8 cellular contexts compared by ENCODE assay signal in the genomic region with DNA sequence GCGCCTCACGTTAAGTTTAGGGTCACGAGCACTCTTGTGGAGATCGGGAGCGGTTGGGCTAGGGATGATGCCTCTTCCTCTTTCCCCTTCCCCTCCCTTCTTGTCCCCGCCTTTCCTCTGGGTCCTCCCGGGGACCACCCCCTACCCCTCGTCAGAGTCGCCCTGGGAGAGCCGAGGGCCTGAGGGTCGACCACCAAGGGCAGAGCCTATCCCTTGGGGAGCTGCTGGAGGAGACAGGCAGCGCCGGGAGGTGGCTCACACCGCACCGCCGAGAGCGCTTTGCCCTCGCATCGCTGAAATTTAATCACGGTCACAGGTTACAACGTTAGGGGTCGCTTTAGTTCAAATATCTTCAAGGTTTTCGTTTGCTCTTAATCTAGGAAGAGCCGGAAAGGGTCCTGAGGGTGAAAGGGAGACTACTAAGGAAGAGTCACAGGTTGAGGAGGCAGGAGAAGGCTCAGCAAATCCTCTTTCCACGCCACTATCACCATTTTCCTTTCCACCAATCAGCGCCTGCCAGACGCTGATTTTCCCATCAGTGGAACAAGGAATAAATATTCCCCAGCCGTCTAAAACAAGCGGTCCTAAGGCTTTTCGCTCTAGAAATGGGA. TPM values are rescaled to one million over a fixed set of nuclear protein-coding genes. Genes with fewer than 3 reads are reported as not detected.
DNase-seq lines count a peak whose midpoint lies in the region; ATAC-seq, FAIRE-seq and TF ChIP-seq lines count a peak whose summit lies in the region.

No MANE protein-coding gene starts in this region.

- H3K36me3 ChIP-seq in left ventricle myocardium inferior, result no peaks in the 10 kb centered on the region
- no peaks in the 10 kb centered on the region for H3K36me3 ChIP-seq in pancreas

- TF ChIP-seq CTCF in GM13977 (IDR thresholded peaks at IDR 0.05; ENCODE audit: extremely low read depth, insufficient read depth, missing control alignments), result no peak
- no peak for TF ChIP-seq CTCF in left ventricle myocardium inferior (IDR thresholded peaks at IDR 0.05; ENCODE audit: borderline replicate concordance)
- TF ChIP-seq CTCF in pancreas (IDR thresholded peaks at IDR 0.05), result no peak

- ATAC-seq in pancreas (peak; percentile 20 to 73 (median 62)), GM18519 (IDR thresholded peaks at IDR 0.05; ENCODE audit: low FRiP score, unreplicated experiment) (no peak)

- no peak for FAIRE-seq in pancreas (lab: Jason Lieb, UNC)

- H3K4me1 ChIP-seq in left ventricle myocardium inferior, result peaks cover 20% of the 10 kb centered on the region
- no peaks in the 10 kb centered on the region for H3K4me1 ChIP-seq in pancreas

- in situ Hi-C loops in GM13977 (cut with MboI; ENCODE audit: low pct_unique_long_range_greater_than_20kb, low sequenced_read_pairs, unreplicated experiment), result no loop called here

- H3K9me3 ChIP-seq in left ventricle myocardium inferior (replicated peaks) (no peaks in the 10 kb centered on the region), pancreas (no peaks in the 10 kb centered on the region)

- H3K4me3 ChIP-seq in left ventricle myocardium inferior (peak overlapping the region; percentile 76), pancreas (peak overlapping the region; percentile 22 to 54 (median 40))

- WGBS in pancreas, 2 donors, result 2% methylated on average over 30 of the region's 30 CpGs

- intact Hi-C loops in left ventricle myocardium inferior (cut with micrococcal nuclease), result no loop called here
- intact Hi-C loops in pancreas (cut with DNase I), result no loop called here

- no peak overlapping the region for H3K27ac ChIP-seq in left ventricle myocardium inferior (replicated peaks)
- no peak overlapping the region for H3K27ac ChIP-seq in pancreas

- DNase-seq in AG20443 (ENCODE audit: low spot score) (peak; percentile 17), GM13977 (ENCODE audit: low spot score) (peak; percentile 51), NCI-H446 (lab: John Stamatoyannopoulos, UW) (peak; percentile 47 to 55), amygdala (lab: John Stamatoyannopoulos, UW) (peak in 43 of 56 donors; percentile 16 to 86 (median 62)), left ventricle myocardium inferior (no peak), pancreas (peak in 4 of 6 donors; percentile 23 to 59 (median 44)), ecto neural progenitor cell (ENCODE audit: low spot score) (no peak)

- H3K27me3 ChIP-seq in left ventricle myocardium inferior (ENCODE audit: low read depth) (peaks cover 74% of the 10 kb centered on the region), pancreas (peaks cover 0 to 36% (median 3%) of the 10 kb centered on the region in 4 donors)

RNA-seq across cellular contexts. Expression of a gene that starts 0.5 kb away (rescaled TPM):
- 7.0 TPM for total RNA-seq in left ventricle myocardium inferior
- 1 to 10 TPM in 3 of 6 donors, under 1 TPM in 3; 0.23 to 3.8 (median 1.1) TPM for total RNA-seq in pancreas
- 1 to 10 TPM; 1.5 to 5.6 TPM for polyA plus RNA-seq in pancreas

RNA-seq across cellular contexts. Expression of a gene that starts 57.2 kb away (rescaled TPM):
- total RNA-seq in left ventricle myocardium inferior (2.4 TPM), pancreas (1 to 10 TPM in 4 of 6 donors, under 1 TPM in 2; 0.56 to 5.4 (median 2.9) TPM)
- 1 to 10 TPM; 2.7 to 7.1 TPM for polyA plus RNA-seq in pancreas

Comparison
In these comparisons a context has a peak if more than half of its experiments do, and no peak if none do; other contexts are left out.
1. DNase-seq: peak in AG20443 (single experiment), GM13977 (single experiment), NCI-H446 (2 of 2), amygdala (43 of 56) and pancreas (4 of 6); none in left ventricle myocardium inferior (single experiment) and ecto neural progenitor cell (single experiment).